23 cellular contexts compared by ENCODE assay signal in the genomic region with DNA sequence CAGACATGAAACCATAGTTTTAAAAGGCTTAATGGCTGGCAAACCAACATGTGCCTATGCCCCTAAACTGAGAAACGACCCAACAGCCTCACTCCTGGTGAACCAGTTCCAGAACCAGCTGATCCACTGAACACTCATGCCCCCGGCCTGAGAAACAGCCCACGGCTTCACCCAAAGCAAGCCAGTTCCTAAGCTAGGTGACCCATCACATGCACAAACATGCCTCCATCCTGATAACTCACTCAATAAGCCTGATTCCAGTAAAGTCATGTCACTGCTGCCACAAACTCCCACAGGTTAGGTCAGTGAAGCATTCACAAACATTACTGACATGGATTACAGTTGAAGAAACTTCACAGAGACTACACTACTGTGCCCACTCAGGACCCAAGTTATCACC.
"Had no signal": no experiment of that assay in that cellular context is flagged by ENCODE, and none has a peak within 500 bp of the region (broad histone marks: within the 10 kb centered on the region; RNA-seq: fewer than 3 reads in every experiment).

No MANE protein-coding gene starts in this region.

- H3K4me3 ChIP-seq: ascending aorta, esophagus squamous epithelium had no signal

- DNase-seq: activated CD4-positive, alpha-beta memory T cell treated with anti-CD3 and anti-CD28 coated beads, Interleukin-2, amount 10 ng/mL, durations not matched to agents 7 days and 5 days; activated CD4-positive, alpha-beta T cell treated with anti-CD3 and anti-CD28 coated beads for 1 hour; activated CD4-positive, alpha-beta T cell treated with anti-CD3 and anti-CD28 coated beads for 4 hours; activated CD4-positive, alpha-beta T cell treated with anti-CD3 and anti-CD28 coated beads, Interleukin-2, amount 10 ng/mL, durations not matched to agents 7 days and 5 days; activated CD4-positive, alpha-beta T cell treated with anti-CD3 and anti-CD28 coated beads, Interleukin-2, amount 50 U/mL, for 4 hours; activated CD4-positive, CD25-positive, alpha-beta regulatory T cell; activated CD8-positive, alpha-beta memory T cell treated with anti-CD3 and anti-CD28 coated beads, Interleukin-2, amount 50 U/mL, for 48 hours; activated gamma-delta T cell; activated naive CD4-positive, alpha-beta T cell; activated naive CD4-positive, alpha-beta T cell treated with anti-CD3 and anti-CD28 coated beads, Interleukin-2, amount 10 ng/mL, durations not matched to agents 7 days and 5 days; activated naive CD8-positive, alpha-beta T cell treated with anti-CD3 and anti-CD28 coated beads, Interleukin-2, amount 10 ng/mL, durations not matched to agents 7 days and 5 days; activated T-cell treated with anti-CD3 and anti-CD28 coated beads for 4 hours; activated T-cell treated with anti-CD3 and anti-CD28 coated beads, Interleukin-2, amount 50 U/mL, for 24 hours; activated T-cell treated with anti-CD3 and anti-CD28 coated beads, Interleukin-2, amount 50 U/mL, for 72 hours; caudate nucleus; cortex of kidney; dermis blood vessel endothelial cell; effector CD4-positive, alpha-beta T cell; effector memory CD8-positive, alpha-beta T cell; esophagus squamous epithelium; head of caudate nucleus; T-helper 2 cell had no signal

- H3K9me3 ChIP-seq: ascending aorta, esophagus squamous epithelium had no signal

- H3K27me3 ChIP-seq: ascending aorta, esophagus squamous epithelium had no signal

- H3K4me1 ChIP-seq: ascending aorta, esophagus squamous epithelium had no signal

- H3K27ac ChIP-seq: ascending aorta, esophagus squamous epithelium had no signal

- H3K36me3 ChIP-seq: ascending aorta, esophagus squamous epithelium had no signal
